ENCODE assay signal across 24 cellular contexts in genomic region chr15:50973605-50974004, GRCh38.
"Had no signal": no experiment of that assay in that cellular context is flagged by ENCODE, and none has a peak within 500 bp of the region (broad histone marks: within the 10 kb centered on the region; RNA-seq: fewer than 3 reads in every experiment).

No MANE protein-coding gene starts in this region.

- ATAC-seq: foreskin keratinocyte, gastrocnemius medialis, heart right ventricle, left cardiac atrium, left lung, left ventricle myocardium superior, lower lobe of right lung, mucosa of descending colon had no signal

- H3K27ac ChIP-seq: coronary artery, dorsolateral prefrontal cortex, esophagus muscularis mucosa, foreskin keratinocyte, gastrocnemius medialis, heart right ventricle, left lung, lower lobe of right lung had no signal

- H3K4me3 ChIP-seq: coronary artery, dorsolateral prefrontal cortex, esophagus muscularis mucosa, gastrocnemius medialis, heart right ventricle, left lung, lower lobe of right lung, mucosa of descending colon had no signal

- FAIRE-seq: colon, endothelial cell of umbilical vein, islet of Langerhans, keratinocyte had no signal

- DNase-seq: dermis blood vessel endothelial cell; dorsolateral prefrontal cortex; effector CD4-positive, alpha-beta T cell; effector memory CD4-positive, alpha-beta T cell; foreskin keratinocyte; gastrocnemius medialis; glutamatergic neuron; head of caudate nucleus; heart right ventricle; hippocampal formation; left cardiac atrium; left lung; left ventricle myocardium superior; lower lobe of right lung; mesenchymal stem cell; mucosa of descending colon; naive B cell had no signal

- H3K4me1 ChIP-seq: foreskin keratinocyte, lower lobe of right lung had no signal

- H3K27ac Mint-ChIP-seq: mesothelial cell of epicardium, naive B cell had no signal

- H3K4me1 Mint-ChIP-seq: mesothelial cell of epicardium had no signal

- H3K27me3 ChIP-seq: dorsolateral prefrontal cortex, esophagus muscularis mucosa, foreskin keratinocyte, gastrocnemius medialis, heart right ventricle, left lung had no signal

- H3K4me3 Mint-ChIP-seq: mesothelial cell of epicardium, naive B cell had no signal

- H3K9me3 ChIP-seq: gastrocnemius medialis had no signal

- H3K27me3 Mint-ChIP-seq: naive B cell had no signal
